Comparison of ENCODE assay signal across 8 cellular contexts in the genomic region with DNA sequence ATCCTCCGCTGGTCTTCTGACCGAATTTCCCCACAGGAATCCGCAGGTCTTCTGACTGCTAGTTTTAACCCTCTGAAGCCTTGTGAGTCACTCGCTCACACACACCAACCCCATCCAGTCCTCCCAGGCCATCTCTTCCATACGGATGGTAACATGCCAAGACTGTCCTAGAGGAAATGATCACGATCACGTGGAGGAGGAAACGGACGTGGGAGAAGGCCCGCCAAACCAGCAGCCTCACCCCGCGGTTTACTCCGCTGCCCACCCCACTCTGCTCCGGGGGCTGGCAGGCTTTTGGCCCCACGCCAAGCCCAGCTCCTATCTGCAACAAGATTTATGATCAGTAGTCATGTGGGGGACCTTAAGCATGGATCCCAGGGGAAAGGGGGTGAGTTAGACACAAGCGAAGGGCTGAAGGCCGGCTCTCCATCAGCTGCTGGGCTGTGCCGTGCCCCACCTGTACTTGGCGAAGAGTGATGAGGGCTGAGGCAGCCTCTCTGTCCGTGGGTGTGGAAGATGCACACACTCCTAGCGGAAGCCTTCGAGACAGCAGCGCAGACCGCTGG. TPM values are rescaled to one million over a fixed set of nuclear protein-coding genes. Genes with fewer than 3 reads are reported as not detected.
DNase-seq lines count a peak whose midpoint lies in the region; ATAC-seq and TF ChIP-seq lines count a peak whose summit lies in the region.

No MANE protein-coding gene starts in this region.

- H3K9me3 Mint-ChIP-seq in activated T-cell treated with anti-CD3 and anti-CD28 coated beads, Interleukin-2, amount 50 U/mL, for 4 hours: no peaks in the 10 kb centered on the region
- no peaks in the 10 kb centered on the region for H3K9me3 Mint-ChIP-seq in activated T-helper 17 cell treated with anti-CD3 and anti-CD28 coated beads, Interleukin-2, amount 50 U/mL, for 72 hours

- no peak for DNase-seq in activated T-cell treated with anti-CD3 and anti-CD28 coated beads, Interleukin-2, amount 50 U/mL, for 4 hours
- DNase-seq in activated T-cell treated with anti-CD3 and anti-CD28 coated beads, Interleukin-2, amount 50 U/mL, for 48 hours: no peak
- DNase-seq in NCI-H1105 treated with DMSO at 0.1 percent for 48 hours (lab: John Stamatoyannopoulos, UW): peak; percentile 73
- peak; percentile 95 for DNase-seq in glomerular visceral epithelial cell (ENCODE audit: extremely low spot score)
- peak; percentile 81 for DNase-seq in retinal pigment epithelial cell (ENCODE audit: low read depth)
- no peak for DNase-seq in SKM-1 (lab: John Stamatoyannopoulos, UW; ENCODE audit: unreplicated experiment)
- no peak for DNase-seq in stimulated activated CD4-positive, alpha-beta T cell treated with anti-CD3 and anti-CD28 coated beads, Interleukin-2, amount 100 ng/mL, for 48 hours

- H3K27ac Mint-ChIP-seq in activated T-helper 17 cell treated with anti-CD3 and anti-CD28 coated beads, Interleukin-2, amount 50 U/mL, for 72 hours: peak overlapping the region; percentile 88

- peak overlapping the region; percentile 78 for H3K4me3 ChIP-seq in retinal pigment epithelial cell (ENCODE audit: low read length)

- H3K36me3 Mint-ChIP-seq in activated T-cell treated with anti-CD3 and anti-CD28 coated beads, Interleukin-2, amount 50 U/mL, for 4 hours (ENCODE audit: insufficient read depth): peaks cover 23% of the 10 kb centered on the region
- peaks cover 45% of the 10 kb centered on the region for H3K36me3 Mint-ChIP-seq in activated T-helper 17 cell treated with anti-CD3 and anti-CD28 coated beads, Interleukin-2, amount 50 U/mL, for 72 hours (ENCODE audit: low read depth)

- no peaks in the 10 kb centered on the region for H3K27me3 Mint-ChIP-seq in activated T-cell treated with anti-CD3 and anti-CD28 coated beads, Interleukin-2, amount 50 U/mL, for 4 hours (ENCODE audit: low read depth)
- no peaks in the 10 kb centered on the region for H3K27me3 Mint-ChIP-seq in activated T-helper 17 cell treated with anti-CD3 and anti-CD28 coated beads, Interleukin-2, amount 50 U/mL, for 72 hours

- TF ChIP-seq CTCF in retinal pigment epithelial cell (conservative IDR thresholded peaks at IDR 0.05; ENCODE audit: low read depth, low read length): no peak

- peaks cover 34% of the 10 kb centered on the region for H3K4me1 Mint-ChIP-seq in activated T-cell treated with anti-CD3 and anti-CD28 coated beads, Interleukin-2, amount 50 U/mL, for 4 hours (ENCODE audit: low read depth)
- peaks cover 15% of the 10 kb centered on the region for H3K4me1 Mint-ChIP-seq in activated T-helper 17 cell treated with anti-CD3 and anti-CD28 coated beads, Interleukin-2, amount 50 U/mL, for 72 hours

- peak; percentile 5 for ATAC-seq in activated T-cell treated with anti-CD3 and anti-CD28 coated beads, Interleukin-2, amount 50 U/mL, for 4 hours
- ATAC-seq in activated T-helper 17 cell treated with anti-CD3 and anti-CD28 coated beads, Interleukin-2, amount 50 U/mL, for 72 hours (replicated peaks): peak; percentile 38

- peak overlapping the region; percentile 90 for H3K4me3 Mint-ChIP-seq in activated T-cell treated with anti-CD3 and anti-CD28 coated beads, Interleukin-2, amount 50 U/mL, for 4 hours
- H3K4me3 Mint-ChIP-seq in activated T-helper 17 cell treated with anti-CD3 and anti-CD28 coated beads, Interleukin-2, amount 50 U/mL, for 72 hours: peak overlapping the region; percentile 88

RNA-seq across cellular contexts. Expression of a gene that starts 1.5 kb away (rescaled TPM):
- 10 to 100 TPM; 59.3 to 63.3 (median 61.6) TPM for total RNA-seq in activated T-cell treated with anti-CD3 and anti-CD28 coated beads, Interleukin-2, amount 50 U/mL, for 4 hours
- 10 to 100 TPM; 26.9 to 38.6 TPM for total RNA-seq in activated T-helper 17 cell treated with anti-CD3 and anti-CD28 coated beads, Interleukin-2, amount 50 U/mL, for 72 hours

RNA-seq across cellular contexts. Expression of a gene that starts 25.5 kb away (rescaled TPM):
- under 1 TPM in 2 of 3 donors, not detected in 1; 0.33 to 0.58 TPM for total RNA-seq in activated T-cell treated with anti-CD3 and anti-CD28 coated beads, Interleukin-2, amount 50 U/mL, for 4 hours
- under 1 TPM; 0.43 to 0.93 TPM for total RNA-seq in activated T-helper 17 cell treated with anti-CD3 and anti-CD28 coated beads, Interleukin-2, amount 50 U/mL, for 72 hours

RNA-seq across cellular contexts. Expression of a gene that starts 41.1 kb away (rescaled TPM):
- 1,000 to 10,000 TPM; 3,953 to 4,676 (median 4,016) TPM for total RNA-seq in activated T-cell treated with anti-CD3 and anti-CD28 coated beads, Interleukin-2, amount 50 U/mL, for 4 hours
- 1,000 to 10,000 TPM; 4,457 to 7,394 TPM for total RNA-seq in activated T-helper 17 cell treated with anti-CD3 and anti-CD28 coated beads, Interleukin-2, amount 50 U/mL, for 72 hours

Comparison
In these comparisons a context has a peak if more than half of its experiments do, and no peak if none do; other contexts are left out.
1. DNase-seq: peak in NCI-H1105 treated with DMSO at 0.1 percent for 48 hours (single experiment), glomerular visceral epithelial cell (single experiment) and retinal pigment epithelial cell (single experiment); none in activated T-cell treated with anti-CD3 and anti-CD28 coated beads, Interleukin-2, amount 50 U/mL, for 4 hours (single experiment), activated T-cell treated with anti-CD3 and anti-CD28 coated beads, Interleukin-2, amount 50 U/mL, for 48 hours (0 of 2), SKM-1 (single experiment) and stimulated activated CD4-positive, alpha-beta T cell treated with anti-CD3 and anti-CD28 coated beads, Interleukin-2, amount 100 ng/mL, for 48 hours (0 of 2).